ENCODE assay signal across 26 cellular contexts in the genomic region with DNA sequence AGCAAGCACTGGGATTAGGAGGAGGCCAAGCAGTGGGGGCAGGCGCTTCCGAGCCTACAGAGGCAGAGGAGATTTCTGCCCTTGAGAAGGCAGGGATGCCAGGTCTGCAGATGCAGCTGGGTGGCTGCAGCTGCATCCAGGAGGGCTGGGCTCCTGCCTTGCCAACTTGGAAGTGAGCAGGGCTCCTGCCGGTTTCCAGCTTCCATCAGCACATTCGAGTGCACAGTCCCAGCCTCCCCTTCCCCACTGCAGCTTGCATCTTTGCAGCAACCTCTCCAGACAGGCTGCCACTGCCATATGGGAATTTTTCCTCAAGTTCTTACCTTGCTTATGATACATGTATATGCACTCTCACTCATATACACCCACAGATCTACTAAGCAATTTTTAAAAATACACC.
"Had no signal": no experiment of that assay in that cellular context is flagged by ENCODE, and none has a peak within 500 bp of the region (broad histone marks: within the 10 kb centered on the region; RNA-seq: fewer than 3 reads in every experiment).

No MANE protein-coding gene starts in this region.

- H3K4me3 Mint-ChIP-seq: naive thymus-derived CD4-positive, alpha-beta T cell; natural killer cell; nephron; neural progenitor cell; stimulated activated effector memory CD8-positive, alpha-beta T cell treated with anti-CD3 and anti-CD28 coated beads, Interleukin-12 subunit alpha, Interleukin-12 subunit beta, amount 100 ng/mL, for 72 hours; stimulated activated naive B cell treated with anti-CD40 and anti-IgM and Interleukin-4, amounts not matched to agents 10 μg/mL and 1 μg/mL and 100 μg/mL, for 72 hours; stimulated activated naive CD8-positive, alpha-beta T cell treated with anti-CD3 and anti-CD28 coated beads, Interleukin-15, Interleukin-2, amounts not matched to agents 100 ng/mL and 50 ng/mL, for 24 hours had no signal

- H3K36me3 ChIP-seq: neural progenitor cell, neutrophil, pancreas, prostate gland, right lobe of liver, sigmoid colon, stomach, thoracic aorta, thyroid gland, tibial nerve, upper lobe of left lung, vagina had no signal

- H3K9ac ChIP-seq: neural progenitor cell had no signal

- H3K27me3 ChIP-seq: neural progenitor cell, neutrophil, pancreas, right lobe of liver, sigmoid colon, stomach, thyroid gland, tibial nerve, upper lobe of left lung, vagina had no signal

- H3K36me3 Mint-ChIP-seq: naive thymus-derived CD4-positive, alpha-beta T cell; natural killer cell; neural progenitor cell; stimulated activated effector memory CD8-positive, alpha-beta T cell treated with anti-CD3 and anti-CD28 coated beads, Interleukin-12 subunit alpha, Interleukin-12 subunit beta, amount 100 ng/mL, for 72 hours; stimulated activated naive B cell treated with anti-CD40 and anti-IgM and Interleukin-4, amounts not matched to agents 10 μg/mL and 1 μg/mL and 100 μg/mL, for 72 hours had no signal

- H3K27me3 Mint-ChIP-seq: stimulated activated naive B cell treated with anti-CD40 and anti-IgM and Interleukin-4, amounts not matched to agents 10 μg/mL and 1 μg/mL and 100 μg/mL, for 72 hours had no signal

- H3K4me1 ChIP-seq: neural progenitor cell, pancreas, prostate gland, right lobe of liver, sigmoid colon, stomach, thyroid gland, tibial nerve, upper lobe of left lung, vagina had no signal

- H3K4me1 Mint-ChIP-seq: naive thymus-derived CD4-positive, alpha-beta T cell; natural killer cell; nephron; neural progenitor cell; stimulated activated effector memory CD8-positive, alpha-beta T cell treated with anti-CD3 and anti-CD28 coated beads, Interleukin-12 subunit alpha, Interleukin-12 subunit beta, amount 100 ng/mL, for 72 hours; stimulated activated naive B cell treated with anti-CD40 and anti-IgM and Interleukin-4, amounts not matched to agents 10 μg/mL and 1 μg/mL and 100 μg/mL, for 72 hours had no signal

- H3K27ac ChIP-seq: neural progenitor cell, neutrophil, pancreas, prostate gland, right lobe of liver, sigmoid colon, stomach, thoracic aorta, thyroid gland, tibial nerve, upper lobe of left lung, vagina had no signal

- ATAC-seq: naive thymus-derived CD4-positive, alpha-beta T cell; natural killer cell; pancreas; right cardiac atrium; right lobe of liver; stimulated activated naive B cell treated with anti-CD40 and anti-IgM and Interleukin-4, amounts not matched to agents 10 μg/mL and 1 μg/mL and 100 μg/mL, for 72 hours had no signal

- H3K4me2 ChIP-seq: neural progenitor cell had no signal

- DNase-seq: naive thymus-derived CD4-positive, alpha-beta T cell; natural killer cell; right lobe of liver; sigmoid colon; small intestine; stimulated activated CD4-positive, alpha-beta T cell treated with anti-CD3 and anti-CD28 coated beads, Interleukin-15, amount 100 ng/mL, for 24 hours; stimulated activated CD4-positive, alpha-beta T cell treated with anti-CD3 and anti-CD28 coated beads, Interleukin-2, amount 100 ng/mL, for 24 hours; stimulated activated CD4-positive, alpha-beta T cell treated with anti-CD3 and anti-CD28 coated beads, Interleukin-2, amount 100 ng/mL, for 48 hours; stimulated activated CD4-positive, alpha-beta T cell treated with anti-CD3 and anti-CD28 coated beads, Interleukin-4, amount 100 ng/mL, for 24 hours; stimulated activated naive B cell treated with anti-CD40 and anti-IgM and Interleukin-4, amounts not matched to agents 10 μg/mL and 1 μg/mL and 100 μg/mL, for 72 hours; stimulated activated naive CD4-positive, alpha-beta T cell treated with Interleukin-2 at 50 U/mL for 16 hours; stomach; thyroid gland; trophoblast cell had no signal

- H3K9me3 Mint-ChIP-seq: stimulated activated naive CD8-positive, alpha-beta T cell treated with anti-CD3 and anti-CD28 coated beads, Interleukin-15, Interleukin-2, amounts not matched to agents 100 ng/mL and 50 ng/mL, for 24 hours had no signal

- H3K4me3 ChIP-seq: neural progenitor cell, pancreas, prostate gland, right lobe of liver, sigmoid colon, stomach, thoracic aorta, thyroid gland, tibial nerve, upper lobe of left lung, vagina had no signal

- H3K9me3 ChIP-seq: neutrophil, pancreas, prostate gland, thoracic aorta, thyroid gland, vagina had no signal

- H3K27ac Mint-ChIP-seq: naive thymus-derived CD4-positive, alpha-beta T cell; natural killer cell; nephron; neural progenitor cell; stimulated activated effector memory CD8-positive, alpha-beta T cell treated with anti-CD3 and anti-CD28 coated beads, Interleukin-12 subunit alpha, Interleukin-12 subunit beta, amount 100 ng/mL, for 72 hours; stimulated activated naive B cell treated with anti-CD40 and anti-IgM and Interleukin-4, amounts not matched to agents 10 μg/mL and 1 μg/mL and 100 μg/mL, for 72 hours; stimulated activated naive CD8-positive, alpha-beta T cell treated with anti-CD3 and anti-CD28 coated beads, Interleukin-15, Interleukin-2, amounts not matched to agents 100 ng/mL and 50 ng/mL, for 24 hours had no signal

- H2AFZ ChIP-seq: neural progenitor cell had no signal
